In the genomic region with DNA sequence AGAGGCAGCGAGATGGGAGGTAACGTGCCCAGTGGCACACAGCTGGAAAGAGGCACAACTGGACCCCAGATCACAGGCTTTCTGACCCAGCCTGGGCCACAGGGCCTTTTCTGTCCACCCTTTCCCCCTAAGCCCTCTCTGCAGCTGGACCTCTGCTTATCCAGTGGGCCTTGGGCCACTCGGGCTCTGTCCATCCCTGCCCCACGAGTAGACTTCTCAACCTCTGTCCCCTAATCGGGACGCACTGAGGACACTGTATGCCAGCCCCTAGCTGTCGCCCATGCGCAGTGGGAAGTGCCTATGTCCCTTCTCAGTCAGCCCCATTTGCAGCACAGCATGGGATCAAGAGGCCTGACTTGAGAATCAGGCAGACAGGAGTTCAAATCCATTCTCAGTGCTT, we compare ENCODE assay signal across 23 cellular contexts.
A peak's percentile ranks its signal among the peaks of the same experiment; 100 is the strongest.
DNase-seq lines count a peak whose midpoint lies in the region; ATAC-seq, FAIRE-seq and TF ChIP-seq lines count a peak whose summit lies in the region.
"Had no signal": no experiment of that assay in that cellular context is flagged by ENCODE, and none has a peak within 500 bp of the region (broad histone marks: within the 10 kb centered on the region; RNA-seq: fewer than 3 reads in every experiment).

No MANE protein-coding gene starts in this region.

- H3K4me1 ChIP-seq in right cardiac atrium (ENCODE audit: control insufficient read depth, insufficient read depth, low read length) (peaks cover 13% of the 10 kb centered on the region), vagina (peaks cover 10% of the 10 kb centered on the region)

- H3K4me3 ChIP-seq in right cardiac atrium (ENCODE audit: low read length): no peak overlapping the region
- no peak overlapping the region for H3K4me3 ChIP-seq in bronchial epithelial cell (ENCODE audit: low read depth, low read length)
- no peak overlapping the region for H3K4me3 ChIP-seq in vagina
- H3K4me3 ChIP-seq: MG63 had no signal

- H3K36me3 ChIP-seq in bronchial epithelial cell (ENCODE audit: control insufficient read depth, insufficient read depth, low read length) (no peaks in the 10 kb centered on the region), vagina (no peaks in the 10 kb centered on the region)
- H3K36me3 ChIP-seq: MG63 had no signal

- peak; percentile 28 for DNase-seq in Right ventricle myocardium inferior (ENCODE audit: missing footprints)
- no peak for DNase-seq in right cardiac atrium
- DNase-seq in bronchial epithelial cell (ENCODE audit: low read depth): no peak
- DNase-seq in vagina (ENCODE audit: extremely low spot score in 2 of 2): no peak
- no peak for DNase-seq in DMS 273 (lab: John Stamatoyannopoulos, UW; ENCODE audit: unreplicated experiment)
- no peak for DNase-seq in NCI-H1092 treated with DMSO at 0.1 percent for 48 hours (lab: John Stamatoyannopoulos, UW)
- DNase-seq: ACHN, DMS53, GDM1, GOT3, MG63, NCI-H1048, NCI-H1436, NCI-H187 treated with DMSO at 0.1 percent for 48 hours, NCI-H2107, NCI-H446 treated with DMSO at 0.1 percent for 48 hours, NCI-H526 treated with DMSO at 0.1 percent for 48 hours, PC-3, SHP77 had no signal

- ATAC-seq in Right ventricle myocardium inferior (no peak), right cardiac atrium (no peak), GM19452 (IDR thresholded peaks at IDR 0.05; ENCODE audit: unreplicated experiment) (no peak)
- ATAC-seq: PC-3 had no signal

- peak; percentile 23 for FAIRE-seq in bronchial epithelial cell (lab: Jason Lieb, UNC)

- H3K27ac ChIP-seq in right cardiac atrium (ENCODE audit: low read length) (no peak overlapping the region), layer of hippocampus (ENCODE audit: low read depth, low read length) (peak overlapping the region; percentile 35), vagina (peak overlapping the region; percentile 39)
- H3K27ac ChIP-seq: 22Rv1, C4-2B had no signal

- no peak for TF ChIP-seq CTCF in bronchial epithelial cell (IDR thresholded peaks at IDR 0.05; ENCODE audit: insufficient read depth, low read length, severe bottlenecking)
- no peak for TF ChIP-seq CTCF in vagina (IDR thresholded peaks at IDR 0.05)

- no peak for TF ChIP-seq POLR2A in vagina (IDR thresholded peaks at IDR 0.05)

- 89% methylated on average over 8 of the region's 8 CpGs for WGBS in right cardiac atrium

- no peaks in the 10 kb centered on the region for H3K9me3 ChIP-seq in right cardiac atrium (ENCODE audit: control insufficient read depth, low read length)
- H3K9me3 ChIP-seq in vagina: no peaks in the 10 kb centered on the region
- H3K9me3 ChIP-seq: MG63 had no signal

- intact Hi-C loops in Right ventricle myocardium inferior (cut with DNase I): no loop called here
- intact Hi-C loops in right cardiac atrium (cut with DNase I): no loop called here
- intact Hi-C loops in vagina (cut with DNase I): no loop called here

- H3K27me3 ChIP-seq in right cardiac atrium (ENCODE audit: control insufficient read depth, insufficient read depth) (no peaks in the 10 kb centered on the region), bronchial epithelial cell (ENCODE audit: control insufficient read depth, insufficient read depth, low read length) (peaks cover 15% of the 10 kb centered on the region), layer of hippocampus (ENCODE audit: control insufficient read depth, insufficient read depth, low read length) (no peaks in the 10 kb centered on the region), vagina (no peaks in the 10 kb centered on the region)
